4 cellular contexts compared by ENCODE assay signal in the genomic region with DNA sequence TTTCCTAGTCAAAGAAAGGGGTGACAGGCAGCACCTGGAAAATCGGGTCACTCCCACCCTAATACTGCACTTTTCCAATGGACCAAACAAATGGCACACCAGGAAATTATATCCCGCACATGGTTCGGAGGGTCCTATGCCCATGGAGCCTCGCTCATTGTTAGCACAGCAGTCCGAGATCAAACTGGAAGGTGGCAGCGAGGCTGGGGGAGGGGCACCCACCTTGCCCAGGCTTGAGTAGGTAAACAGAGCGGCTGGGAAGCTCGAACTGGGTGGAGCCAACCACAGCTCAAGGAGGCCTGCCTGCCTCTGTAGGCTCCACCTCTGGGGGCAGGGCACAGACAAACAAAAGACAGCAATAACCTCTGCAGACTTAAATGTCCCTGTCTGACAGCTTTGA.
DNase-seq lines count a peak whose midpoint lies in the region; ATAC-seq and TF ChIP-seq lines count a peak whose summit lies in the region.
"Not testable (repeated sequence)": the region's sequence is repeated elsewhere in the genome, so short reads cannot be mapped to it uniquely, and the experiment has no call there.

No MANE protein-coding gene starts in this region.

- H3K36me3 ChIP-seq in RWPE2 (ENCODE audit: low read depth) = not testable (repeated sequence)

- H3K4me1 ChIP-seq in RWPE2 (ENCODE audit: insufficient read depth, poor library complexity, severe bottlenecking) = not testable (repeated sequence)

- ATAC-seq in RWPE2 (ENCODE audit: low read depth); Right ventricle myocardium superior (ENCODE audit: poor library complexity); left ventricle myocardium superior: not testable (repeated sequence)

- not testable (repeated sequence) for TF ChIP-seq CTCF in RWPE2 (IDR thresholded peaks at IDR 0.05; ENCODE audit: poor library complexity, severe bottlenecking); chondrocyte (IDR thresholded peaks at IDR 0.05)

- not testable (repeated sequence) for H3K4me1 Mint-ChIP-seq in chondrocyte (ENCODE audit: low read depth)

- DNase-seq in RWPE2 (ENCODE audit: low spot score) = peak; percentile 32
- peak; percentile 36 for DNase-seq in chondrocyte (ENCODE audit: low spot score)
- peak; percentile 35 for DNase-seq in Right ventricle myocardium superior
- peak; percentile 16 for DNase-seq in left ventricle myocardium superior

- H3K4me3 Mint-ChIP-seq in chondrocyte (ENCODE audit: unreplicated experiment) = not testable (repeated sequence)

- H3K27me3 Mint-ChIP-seq in chondrocyte (ENCODE audit: low read depth) = not testable (repeated sequence)

- not testable (repeated sequence) for H3K27ac ChIP-seq in RWPE2 (ENCODE audit: poor library complexity, severe bottlenecking)

- H3K27ac Mint-ChIP-seq in chondrocyte (ENCODE audit: unreplicated experiment) = not testable (repeated sequence)

- H3K9me3 ChIP-seq in RWPE2 (ENCODE audit: severe bottlenecking) = not testable (repeated sequence)

- H3K27me3 ChIP-seq in RWPE2 (ENCODE audit: insufficient read depth, poor library complexity, severe bottlenecking) = not testable (repeated sequence)

- H3K36me3 Mint-ChIP-seq in chondrocyte (ENCODE audit: low read depth) = not testable (repeated sequence)

- peaks cover 19% of the 10 kb centered on the region for H3K9me3 Mint-ChIP-seq in chondrocyte (ENCODE audit: low read depth)

- H3K4me3 ChIP-seq in RWPE2 (ENCODE audit: severe bottlenecking) = not testable (repeated sequence)

- intact Hi-C loops in Right ventricle myocardium superior (cut with DNase I); left ventricle myocardium superior (cut with micrococcal nuclease): not testable (repeated sequence)
